In the genomic region with DNA sequence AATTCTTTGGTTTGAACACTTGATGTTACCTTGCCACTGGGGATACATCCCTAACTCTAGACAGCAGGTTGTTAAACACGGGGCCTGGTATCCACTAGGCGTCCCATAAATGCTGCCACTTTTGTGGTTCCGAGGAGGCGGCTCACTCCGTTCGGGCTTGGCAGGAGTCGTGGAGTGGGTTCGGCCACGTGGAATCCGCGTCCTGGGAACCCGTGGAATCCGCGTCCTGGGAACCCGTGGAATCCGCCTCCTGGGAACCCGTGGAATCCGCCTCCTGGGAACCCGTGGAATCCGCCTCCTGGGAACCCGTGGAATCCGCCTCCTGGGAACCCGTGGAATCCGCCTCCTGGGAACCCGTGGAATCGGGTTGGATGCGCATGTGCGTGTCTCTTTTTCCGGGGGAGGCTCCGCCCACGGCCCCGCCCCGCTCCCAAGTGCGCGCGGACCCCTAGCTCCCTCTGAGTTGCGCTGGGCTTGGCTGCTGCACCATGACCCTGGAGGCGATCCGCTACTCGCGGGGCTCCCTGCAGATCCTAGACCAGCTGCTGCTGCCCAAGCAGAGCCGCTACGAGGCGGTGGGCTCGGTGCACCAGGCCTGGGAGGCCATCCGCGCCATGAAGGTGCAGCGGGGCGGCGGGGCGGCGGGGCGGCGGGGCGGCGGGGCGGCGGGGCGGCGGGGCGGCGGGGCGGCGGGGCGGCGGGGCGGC, we compare ENCODE assay signal across 8 cellular contexts. TPM values are rescaled to one million over a fixed set of nuclear protein-coding genes. Genes with fewer than 3 reads are reported as not detected.
DNase-seq lines count a peak whose midpoint lies in the region; ATAC-seq and TF ChIP-seq lines count a peak whose summit lies in the region.

A gene (plus strand): TSS at position 422 of the 707 bp plus-strand sequence. CDS start 67 bp downstream, at position 489.

- no peaks in the 10 kb centered on the region for H3K36me3 Mint-ChIP-seq in T-helper 17 cell (ENCODE audit: low read depth)

- peak; percentile 86 for DNase-seq in A673 (ENCODE audit: low spot score)
- DNase-seq in NB4 (ENCODE audit: low read depth) = peak; percentile 85
- peak in 2 of 3 donors; percentile 53 to 57 for DNase-seq in T-helper 17 cell
- DNase-seq in ascending aorta (ENCODE audit: low spot score in 2 of 2) = peak in 1 of 2 donors; percentile 88
- DNase-seq in right atrium auricular region (ENCODE audit: low spot score) = peak; percentile 80
- DNase-seq in psoas muscle = peak; percentile 86 to 89

- H3K4me1 ChIP-seq in A673 (ENCODE audit: insufficient read depth, low read length, poor library complexity, severe bottlenecking) (peaks cover 10% of the 10 kb centered on the region), ascending aorta (peaks cover 4 to 9% of the 10 kb centered on the region in 2 donors), right atrium auricular region (peaks cover 0 to 14% of the 10 kb centered on the region in 2 donors), psoas muscle (peaks cover 4% of the 10 kb centered on the region)

- TF ChIP-seq CTCF in A673 (conservative IDR thresholded peaks at IDR 0.05; ENCODE audit: low read depth, low read length) (no peak), NB4 (IDR thresholded peaks at IDR 0.05; ENCODE audit: low read depth, low read length) (no peak), ascending aorta (IDR thresholded peaks at IDR 0.05) (no peak), right atrium auricular region (IDR thresholded peaks at IDR 0.05) (no peak), psoas muscle (IDR thresholded peaks at IDR 0.05) (no peak)

- peak within 1 kb of the TSS; percentile 88 for H3K27ac Mint-ChIP-seq in T-helper 17 cell

- peak within 1 kb of the TSS; percentile 93 for H3K4me3 Mint-ChIP-seq in T-helper 17 cell

- BruUV-seq in A673 (replicated peaks; lab: Mats Ljungman, UMichigan) = no TSS peak

- intact Hi-C loops in A673 (cut with micrococcal nuclease; ENCODE audit: unreplicated experiment) (no loop called here), ascending aorta (cut with DNase I) (loop anchor here (1.0 to 2.0 kb wide), 2 partner anchors 16 to 17 kb away; no protein-coding TSS in a partner anchor), psoas muscle (cut with DNase I) (no loop called here)

- no peaks in the 10 kb centered on the region for H3K27me3 ChIP-seq in A673 (replicated peaks; ENCODE audit: insufficient read depth, low read depth, low read length, poor library complexity)
- no peaks in the 10 kb centered on the region for H3K27me3 ChIP-seq in ascending aorta
- no peaks in the 10 kb centered on the region for H3K27me3 ChIP-seq in right atrium auricular region
- H3K27me3 ChIP-seq in psoas muscle (ENCODE audit: insufficient read depth in 3 of 3, low read length in 2 of 3) = no peaks in the 10 kb centered on the region

- H3K27ac ChIP-seq in A673 (ENCODE audit: low read depth, low read length, poor library complexity, severe bottlenecking) = peak within 1 kb of the TSS; percentile 83
- H3K27ac ChIP-seq in ascending aorta = peak within 1 kb of the TSS; percentile 73 to 74
- H3K27ac ChIP-seq in right atrium auricular region = peak within 1 kb of the TSS; percentile 66 to 78
- peak within 1 kb of the TSS; percentile 66 for H3K27ac ChIP-seq in psoas muscle

- CTCF ChIA-PET in A673 (lab: Charles Lee) = no interaction called here

- peaks cover 42% of the 10 kb centered on the region for H3K36me3 ChIP-seq in A673 (ENCODE audit: insufficient read depth, low read length, poor library complexity, severe bottlenecking)
- peaks cover 46 to 56% of the 10 kb centered on the region in 2 donors for H3K36me3 ChIP-seq in ascending aorta
- peaks cover 42% of the 10 kb centered on the region for H3K36me3 ChIP-seq in right atrium auricular region
- H3K36me3 ChIP-seq in psoas muscle (ENCODE audit: insufficient read depth in 1 of 2, low read depth in 1 of 2) = peaks cover 0 to 58% of the 10 kb centered on the region in 2 donors

- H3K4me1 Mint-ChIP-seq in T-helper 17 cell = peaks cover 14% of the 10 kb centered on the region

- 0 to 8% (median 1%) methylated on average over 44 to 61 of the region's 67 CpGs for WGBS in psoas muscle, 3 donors

- TF ChIP-seq POLR2A in GM18951 (IDR thresholded peaks at IDR 0.05; ENCODE audit: extremely low read depth, insufficient read depth, insufficient read length) = peak; percentile 78
- TF ChIP-seq POLR2A in NB4 (IDR thresholded peaks at IDR 0.05; ENCODE audit: extremely low read depth, insufficient read length) = peak; percentile 73

- H3K4me3 ChIP-seq in A673 (ENCODE audit: low read depth, low read length, poor library complexity, severe bottlenecking) = peak within 1 kb of the TSS; percentile 74
- H3K4me3 ChIP-seq in NB4 (ENCODE audit: low read depth, low read length) = peak within 1 kb of the TSS; percentile 88
- peak within 1 kb of the TSS; percentile 86 to 90 for H3K4me3 ChIP-seq in ascending aorta
- H3K4me3 ChIP-seq in right atrium auricular region = peak within 1 kb of the TSS; percentile 75 to 80
- H3K4me3 ChIP-seq in psoas muscle = peak within 1 kb of the TSS; percentile 84

- H3K9me3 ChIP-seq in A673 (ENCODE audit: low read depth, low read length, poor library complexity, severe bottlenecking) = no peaks in the 10 kb centered on the region
- no peaks in the 10 kb centered on the region for H3K9me3 ChIP-seq in T-helper 17 cell (ENCODE audit: control insufficient read depth, low read length, poor library complexity, severe bottlenecking)
- no peaks in the 10 kb centered on the region for H3K9me3 ChIP-seq in ascending aorta
- H3K9me3 ChIP-seq in right atrium auricular region = no peaks in the 10 kb centered on the region
- no peaks in the 10 kb centered on the region for H3K9me3 ChIP-seq in psoas muscle

- in situ Hi-C loops in GM18951 (cut with MboI; ENCODE audit: low sequenced_read_pairs, unreplicated experiment) = no loop called here

- POLR2A ChIA-PET in A673 (lab: Charles Lee; ENCODE audit: low non-redundant PET) = interaction anchor here (0.6 kb wide), 1 partner anchor 471 kb away, joined by 4 read pairs; no protein-coding TSS in a partner anchor

- no peaks in the 10 kb centered on the region for H3K27me3 Mint-ChIP-seq in T-helper 17 cell

- ATAC-seq in T-helper 17 cell (peak; percentile 84), psoas muscle (peak; percentile 81 to 93 (median 88)), GM21360 (IDR thresholded peaks at IDR 0.05; ENCODE audit: unreplicated experiment) (no peak)

RNA-seq across cellular contexts. Expression of the gene that starts here (rescaled TPM):
- total RNA-seq in A673 (2021) (57.9 and 63.8 TPM in 2 replicates), T-helper 17 cell (10 to 100 TPM; 31.0 to 31.9 TPM), ascending aorta (89.9 TPM), right atrium auricular region (10 to 100 TPM; 18.2 to 19.4 TPM), psoas muscle (10 to 100 TPM in 2 of 4 donors, 1 to 10 TPM in 2; 6.4 to 11.0 (median 9.3) TPM)
- polyA plus RNA-seq in psoas muscle = 10 to 100 TPM in 1 of 3 donors, 1 to 10 TPM in 2; 9.4 to 11.2 (median 9.6) TPM
